ENCODE assay signal across 8 cellular contexts in the genomic region with DNA sequence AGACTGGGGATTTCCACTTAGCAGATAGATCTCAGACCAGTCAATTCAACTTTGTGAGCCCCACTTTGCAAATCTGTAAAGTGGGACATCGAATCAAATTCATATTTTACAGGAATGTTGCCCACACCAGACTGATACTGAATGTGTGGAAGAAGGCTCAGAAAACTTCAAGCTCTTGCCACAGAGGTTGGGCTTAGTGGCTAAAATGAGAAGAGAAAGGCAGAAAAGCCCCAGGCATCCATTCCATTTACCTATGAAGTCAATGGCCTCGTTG. TPM values are rescaled to one million over a fixed set of nuclear protein-coding genes. Genes with fewer than 3 reads are reported as not detected.
DNase-seq lines count a peak whose midpoint lies in the region; ATAC-seq, FAIRE-seq and TF ChIP-seq lines count a peak whose summit lies in the region.

No MANE protein-coding gene starts in this region.

- CTCF ChIA-PET in H1 (lab: Charles Lee; ENCODE audit: partially characterized antibody), result interaction anchor here (0.7 to 6.3 kb wide), 5 partner anchors 34 to 164 kb away, joined by 3 to 50 read pairs (median 6); no protein-coding TSS in a partner anchor

- TF ChIP-seq CTCF in AG09309 (IDR thresholded peaks at IDR 0.05; ENCODE audit: control insufficient read depth, insufficient read depth, low read depth, low read length, missing control alignments) (no peak), H1 (IDR thresholded peaks at IDR 0.05; ENCODE audit: control extremely low read depth in 1 of 3, insufficient read depth in 1 of 3, low read depth in 1 of 3, low read length in 3 of 3) (no peak), nephron (IDR thresholded peaks at IDR 0.05; ENCODE audit: unreplicated experiment in 3 of 3) (no peak)

- ATAC-seq in HG03354 (IDR thresholded peaks at IDR 0.05; ENCODE audit: poor library complexity, severe bottlenecking, unreplicated experiment) (no peak), esophagus mucosa (no peak)

- peaks cover 29% of the 10 kb centered on the region for H3K36me3 Mint-ChIP-seq in nephron (ENCODE audit: low read depth)

- H3K27ac ChIP-seq in H1 (ENCODE audit: low read depth, low read length), result no peak overlapping the region

- no peak overlapping the region for H3K23ac ChIP-seq in H1 (ENCODE audit: insufficient read length)

- peak overlapping the region; percentile 77 to 96; a peak in 3 of 4 replicates for H3K4me2 ChIP-seq in H1 (ENCODE audit: insufficient read depth in 1 of 2, low read depth in 2 of 2, low read length in 2 of 2)

- H4K20me1 ChIP-seq in H1 (replicated peaks in 1 of 2; ENCODE audit: control insufficient read depth in 1 of 2, insufficient read depth in 2 of 2, low read length in 2 of 2), result peaks cover 2 to 14% of the 10 kb centered on the region in 2 experiments

- H3K23me2 ChIP-seq in H1 (ENCODE audit: low read depth, low read length), result peaks cover 15% of the 10 kb centered on the region

- no peak for FAIRE-seq in H1 (lab: Jason Lieb, UNC)

- H3K4ac ChIP-seq in H1 (replicated peaks; ENCODE audit: insufficient read length, low read depth, low read length), result no peak overlapping the region

- TF ChIP-seq EP300 in H1 (IDR thresholded peaks at IDR 0.05; ENCODE audit: borderline replicate concordance in 1 of 2, low read depth in 2 of 2, low read length in 2 of 2), result no peak

- H3K4me1 ChIP-seq in H1 (replicated peaks in 1 of 4; ENCODE audit: control insufficient read depth in 3 of 4, insufficient read depth in 4 of 4, low read length in 3 of 4), result peaks cover 6 to 29% (median 11%) of the 10 kb centered on the region in 4 experiments

- no peak overlapping the region for H3K56ac ChIP-seq in H1 (replicated peaks; ENCODE audit: insufficient read length, low read depth, low read length)

- H2AFZ ChIP-seq in H1 (ENCODE audit: low read length), result no peak overlapping the region

- POLR2A ChIA-PET in H1 (lab: Charles Lee; ENCODE audit: partially characterized antibody), result interaction anchor here (1.7 to 5.0 kb wide), 7 partner anchors 10 to 74 kb away, joined by 6 to 45 read pairs (median 28); a partner anchor contains a TSS

- H4K8ac ChIP-seq in H1 (ENCODE audit: extremely low read depth, insufficient read depth, low read length), result no peak overlapping the region

- 87% methylated on average over 2 of the region's 2 CpGs; no CpG with 5 or more reads in 1 of the 2 experiments for WGBS in H1 (ENCODE audit: extremely low coverage in 1 of 2, insufficient coverage in 1 of 2, insufficient read length in 1 of 2, insufficient replicate concordance in 2 of 2, low coverage in 1 of 2, low lambda C conversion rate in 2 of 2, missing lambda C conversion rate in 1 of 2), 2 experiments

- no peak overlapping the region for H2BK120ac ChIP-seq in H1 (replicated peaks; ENCODE audit: low read depth, low read length)

- H4K91ac ChIP-seq in H1 (replicated peaks; ENCODE audit: insufficient read length, low read length), result no peak overlapping the region

- TF ChIP-seq POLR2A in H1 (IDR thresholded peaks at IDR 0.05; ENCODE audit: control extremely low read depth in 1 of 2, low read depth in 2 of 2, low read length in 2 of 2), result no peak

- no peak overlapping the region for H3K18ac ChIP-seq in H1 (ENCODE audit: extremely low read depth, low read length)

- H3K4me1 Mint-ChIP-seq in nephron, result peaks cover 74% of the 10 kb centered on the region

- no peak for DNase-seq in AG09309 (ENCODE audit: low read depth)
- DNase-seq in NAMALWA (ENCODE audit: low spot score), result peak; percentile 38
- DNase-seq in H1 (ENCODE audit: low read depth in 1 of 2, low spot score in 2 of 2), result no peak
- no peak for DNase-seq in 8988T
- no peak for DNase-seq in Ammon's horn (ENCODE audit: low spot score)

- H2BK20ac ChIP-seq in H1 (ENCODE audit: low read length), result no peak overlapping the region

- no peak overlapping the region for H3K9ac ChIP-seq in H1 (replicated peaks in 1 of 4; ENCODE audit: extremely low read depth in 1 of 4, low read depth in 3 of 4, low read length in 3 of 4)

- H3K79me1 ChIP-seq in H1 (ENCODE audit: low read depth, low read length), result no peaks in the 10 kb centered on the region; the same call in 1 of the 2 replicates

- no peaks in the 10 kb centered on the region for H3K9me3 Mint-ChIP-seq in nephron

- no peak overlapping the region for H4K5ac ChIP-seq in H1 (ENCODE audit: insufficient read length, low read depth, low read length)

- H3K27me3 Mint-ChIP-seq in nephron (ENCODE audit: low read depth), result no peaks in the 10 kb centered on the region

- H2AK5ac ChIP-seq in H1 (ENCODE audit: low read depth, low read length), result no peak overlapping the region

- peak overlapping the region; percentile 82 for H3K4me3 ChIP-seq in AG09309 (ENCODE audit: control insufficient read depth, low read depth, low read length)
- H3K4me3 ChIP-seq in H1 (ENCODE audit: extremely low read depth in 1 of 4, insufficient read depth in 2 of 4, low read depth in 3 of 4, low read length in 4 of 4), result peak overlapping the region; percentile 53 to 83 (median 80); a peak in 3 of 8 replicates

- H3K4me3 Mint-ChIP-seq in nephron, result peak overlapping the region; percentile 96 to 98 (median 97)

- H3K36me3 ChIP-seq in H1 (ENCODE audit: control insufficient read depth in 2 of 4, insufficient read depth in 4 of 4, low read length in 3 of 4), result peaks cover 0 to 15% (median 6%) of the 10 kb centered on the region in 4 experiments; a peak in 4 of 8 replicates

- TF ChIP-seq RAD21 in H1 (IDR thresholded peaks at IDR 0.05 in 1 of 2, conservative IDR thresholded peaks at IDR 0.05 in 1 of 2; ENCODE audit: low read depth in 2 of 2, low read length in 2 of 2), result no peak

- peaks cover 0 to 23% (median 15%) of the 10 kb centered on the region in 4 experiments; a peak in 6 of 7 replicates for H3K27me3 ChIP-seq in H1 (replicated peaks in 1 of 4; ENCODE audit: control insufficient read depth in 3 of 4, extremely low read depth in 1 of 4, insufficient read depth in 3 of 4, low read length in 3 of 4)

- H3K79me2 ChIP-seq in H1 (ENCODE audit: control insufficient read depth in 1 of 2, insufficient read depth in 2 of 2, low read length in 2 of 2), result peaks cover 0 to 14% of the 10 kb centered on the region in 2 experiments; a peak in 2 of 4 replicates

- no peak overlapping the region for H3K14ac ChIP-seq in H1 (ENCODE audit: insufficient read length)

- no peak overlapping the region for H2BK5ac ChIP-seq in H1 (ENCODE audit: low read depth, low read length)

- H3K9me3 ChIP-seq in H1 (ENCODE audit: insufficient read depth in 2 of 2, low read depth in 1 of 2, low read length in 1 of 2), result no peaks in the 10 kb centered on the region

- no peak overlapping the region for H2BK12ac ChIP-seq in H1 (ENCODE audit: low read depth, low read length)

- H2BK15ac ChIP-seq in H1 (ENCODE audit: low read length), result no peak overlapping the region

- peak overlapping the region; percentile 94 to 98 (median 96) for H3K27ac Mint-ChIP-seq in nephron

TF ChIP-seq in H1, 55 proteins besides CTCF, POLR2A, EP300 and RAD21:
- TF ChIP-seq SP2 (IDR thresholded peaks at IDR 0.05; ENCODE audit: low read length), result no peak
- TF ChIP-seq POLR2AphosphoS5 (IDR thresholded peaks at IDR 0.05; ENCODE audit: low read depth, low read length), result peak; percentile 12; the same call in 1 of the 2 replicates

RNA-seq across cellular contexts. Expression of a gene that starts 1.7 kb away (rescaled TPM):
- 6.5 and 8.6 TPM in 2 replicates for total RNA-seq in H1 (2021; fragmentation: NEBNext Ultra II Directional; extraction: Animal tissue kit (Norgen Biotek cat#: 25700))
- polyA plus RNA-seq in H1 (2011; rRNA removed), result 11.4 and 11.7 TPM in 2 replicates
- polyA plus RNA-seq in H1 (2011; cell fraction: cytosol; rRNA removed), result 11.3 TPM
- polyA plus RNA-seq in H1 (2011; cell fraction: nucleus; rRNA removed), result 15.3 TPM
- 6.9 to 8.1 TPM (median 7.2 TPM) in 4 replicates for polyA plus RNA-seq in H1 (2012, experiment 1 of 2)
- polyA plus RNA-seq in H1 (2012, experiment 2 of 2), result 7.6 TPM
- polyA plus RNA-seq in H1 (2013, experiment 1 of 2), result 3.2 TPM
- 2.9 TPM for polyA plus RNA-seq in H1 (2013, experiment 2 of 2)
- 17.6 and 18.7 TPM in 2 replicates for polyA minus RNA-seq in H1 (2011; rRNA and poly(A)+ RNA removed)
- 10.2 TPM for polyA minus RNA-seq in H1 (2011; cell fraction: cytosol; rRNA and poly(A)+ RNA removed)
- polyA minus RNA-seq in H1 (2011; cell fraction: nucleus; rRNA and poly(A)+ RNA removed), result 47.4 TPM
- 101 TPM for total RNA-seq in esophagus mucosa

Comparison
In these comparisons a context has a peak if more than half of its experiments do, and no peak if none do; other contexts are left out.
1. RNA of a gene that starts 1.7 kb away (total RNA-seq): 101 TPM in esophagus mucosa (single experiment); 6.5 to 8.6 TPM in H1; every median in the first group is over 10 times any median in the second.